Comparison of ENCODE assay signal across 11 cellular contexts in genomic region chr1:97192872-97193572, GRCh38.
A peak's percentile ranks its signal among the peaks of the same experiment; 100 is the strongest.
DNase-seq lines count a peak whose midpoint lies in the region; ATAC-seq, FAIRE-seq and TF ChIP-seq lines count a peak whose summit lies in the region.
"Had no signal": no experiment of that assay in that cellular context is flagged by ENCODE, and none has a peak within 500 bp of the region (broad histone marks: within the 10 kb centered on the region; RNA-seq: fewer than 3 reads in every experiment).

No MANE protein-coding gene starts in this region.

- FAIRE-seq in GM12891 (lab: Jason Lieb, UNC), result no peak

- H3K27ac Mint-ChIP-seq in Calu3 (ENCODE audit: unreplicated experiment), result peak overlapping the region; percentile 56

- H3K9me3 ChIP-seq in PC-9 (ENCODE audit: insufficient read depth, low read depth), result peaks cover 10% of the 10 kb centered on the region; the same call in 1 of the 2 replicates
- H3K9me3 ChIP-seq in osteoblast (ENCODE audit: low read depth, low read length), result no peaks in the 10 kb centered on the region
- H3K9me3 ChIP-seq in esophagus muscularis mucosa, result no peaks in the 10 kb centered on the region
- H3K9me3 ChIP-seq: psoas muscle had no signal

- TF ChIP-seq EP300 in esophagus muscularis mucosa (IDR thresholded peaks at IDR 0.05), result no peak

- no peaks in the 10 kb centered on the region for H3K36me3 Mint-ChIP-seq in Calu3 (ENCODE audit: insufficient read depth, unreplicated experiment)

- H3K79me2 ChIP-seq in PC-9 (ENCODE audit: low read depth) (no peaks in the 10 kb centered on the region), osteoblast (ENCODE audit: insufficient read depth, low read length) (no peaks in the 10 kb centered on the region)

- no peak for TF ChIP-seq POLR2A in GM12891 (IDR thresholded peaks at IDR 0.05; ENCODE audit: low read depth, low read length)
- TF ChIP-seq POLR2A in esophagus muscularis mucosa (IDR thresholded peaks at IDR 0.05; ENCODE audit: low read depth), result no peak

- H2AFZ ChIP-seq in PC-9, result peak overlapping the region; percentile 32; the same call in 1 of the 2 replicates
- H2AFZ ChIP-seq in osteoblast (ENCODE audit: low read length), result peak overlapping the region; percentile 39

- H3F3A ChIP-seq in PC-9 (ENCODE audit: insufficient read depth, low read depth), result peaks cover 7% of the 10 kb centered on the region; the same call in 1 of the 2 replicates

- intact Hi-C loops in Calu3 (cut with micrococcal nuclease; ENCODE audit: unreplicated experiment), result loop anchor here (2.0 kb wide), 1 partner anchor 86 kb away; no protein-coding TSS in a partner anchor
- intact Hi-C loops in PC-9 (cut with micrococcal nuclease; ENCODE audit: unreplicated experiment), result loop anchor here (2.0 to 10.0 kb wide), 3 partner anchors 228 to 858 kb away; no protein-coding TSS in a partner anchor
- intact Hi-C loops in esophagus muscularis mucosa (cut with DNase I), result no loop called here

- no peaks in the 10 kb centered on the region for H4K20me1 ChIP-seq in PC-9 (ENCODE audit: insufficient read depth)
- H4K20me1 ChIP-seq in osteoblast (ENCODE audit: insufficient read depth, low read length), result no peaks in the 10 kb centered on the region

- no peak for TF ChIP-seq CTCF in Calu3 (IDR thresholded peaks at IDR 0.05; ENCODE audit: unreplicated experiment)
- TF ChIP-seq CTCF in PC-9 (conservative IDR thresholded peaks at IDR 0.05), result no peak; the same call in 1 of the 2 replicates
- TF ChIP-seq CTCF in epithelial cell of proximal tubule (conservative IDR thresholded peaks at IDR 0.05; ENCODE audit: low read depth, low read length), result no peak
- TF ChIP-seq CTCF in osteoblast (IDR thresholded peaks at IDR 0.05; ENCODE audit: extremely low read depth, low read depth, low read length), result peak; percentile 21
- TF ChIP-seq CTCF in esophagus muscularis mucosa (IDR thresholded peaks at IDR 0.05), result no peak

- peak overlapping the region; percentile 12 for H3K4me3 Mint-ChIP-seq in Calu3 (ENCODE audit: low read depth, unreplicated experiment)

- H3K36me3 ChIP-seq in PC-9 (ENCODE audit: low read depth) (no peaks in the 10 kb centered on the region), osteoblast (ENCODE audit: insufficient read depth, low read length) (no peaks in the 10 kb centered on the region), esophagus muscularis mucosa (peaks cover 0 to 9% (median 2%) of the 10 kb centered on the region in 4 donors)

- H3K27me3 Mint-ChIP-seq in Calu3 (ENCODE audit: unreplicated experiment), result no peaks in the 10 kb centered on the region

- H3K9me2 ChIP-seq in PC-9 (ENCODE audit: insufficient read depth), result no peaks in the 10 kb centered on the region

- no peak overlapping the region for H3K4me3 ChIP-seq in PC-9
- H3K4me3 ChIP-seq in epithelial cell of proximal tubule (ENCODE audit: low read depth, low read length), result no peak overlapping the region
- peak overlapping the region; percentile 22 for H3K4me3 ChIP-seq in osteoblast (ENCODE audit: insufficient read depth, low read length)
- no peak overlapping the region for H3K4me3 ChIP-seq in esophagus muscularis mucosa
- H3K4me3 ChIP-seq: psoas muscle had no signal

- H3K9me3 Mint-ChIP-seq in Calu3 (ENCODE audit: low read depth, unreplicated experiment), result no peaks in the 10 kb centered on the region

- H3K27me3 ChIP-seq in PC-9 (ENCODE audit: insufficient read depth, low read depth) (no peaks in the 10 kb centered on the region), osteoblast (ENCODE audit: insufficient read depth, low read length) (no peaks in the 10 kb centered on the region), esophagus muscularis mucosa (no peaks in the 10 kb centered on the region)

- CTCF ChIA-PET in Calu3 (lab: Charles Lee) (interaction anchor here (1.0 kb wide), 1 partner anchor 332 kb away, joined by 11 read pairs; no protein-coding TSS in a partner anchor), PC-9 (lab: Charles Lee) (no interaction called here)

- ATAC-seq in HG02642 (IDR thresholded peaks at IDR 0.05; ENCODE audit: poor library complexity, unreplicated experiment) (no peak), GM18873 (IDR thresholded peaks at IDR 0.05; ENCODE audit: low FRiP score, unreplicated experiment) (no peak)
- ATAC-seq: psoas muscle had no signal

- peak overlapping the region; percentile 36 for H3K4me2 ChIP-seq in PC-9
- H3K4me2 ChIP-seq in osteoblast (ENCODE audit: insufficient read depth, low read length), result peak overlapping the region; percentile 63

- H3K27ac ChIP-seq in PC-9, result peak overlapping the region; percentile 60
- H3K27ac ChIP-seq in osteoblast (ENCODE audit: low read depth, low read length), result peak overlapping the region; percentile 63
- H3K27ac ChIP-seq in esophagus muscularis mucosa (replicated peaks in 1 of 4), result no peak overlapping the region
- H3K27ac ChIP-seq: psoas muscle had no signal

- H3K4me1 ChIP-seq in PC-9 (replicated peaks; ENCODE audit: insufficient read depth) (peaks cover 16% of the 10 kb centered on the region), osteoblast (ENCODE audit: insufficient read depth, low read length) (peaks cover 14% of the 10 kb centered on the region), esophagus muscularis mucosa (no peaks in the 10 kb centered on the region)
- H3K4me1 ChIP-seq: psoas muscle had no signal

- WGBS in esophagus muscularis mucosa, result 66% methylated on average over 4 of the region's 4 CpGs

- BruUV-seq in Calu3 (replicated peaks; lab: Mats Ljungman, UMichigan), result no TSS peak
- BruUV-seq in PC-9 (replicated peaks; lab: Mats Ljungman, UMichigan), result no TSS peak

- peaks cover 18% of the 10 kb centered on the region for H3K4me1 Mint-ChIP-seq in Calu3 (ENCODE audit: low read depth, unreplicated experiment)

- POLR2A ChIA-PET in PC-9 (lab: Charles Lee; ENCODE audit: unreplicated experiment), result no interaction called here

- DNase-seq in Calu3, result peak; percentile 50
- peak; percentile 68 to 96 for DNase-seq in PC-9
- peak; percentile 66 for DNase-seq in epithelial cell of proximal tubule (ENCODE audit: low read depth)
- peak; percentile 38 for DNase-seq in osteoblast (ENCODE audit: insufficient read length, low spot score, missing footprints)
- no peak for DNase-seq in GM12891 (ENCODE audit: insufficient read length, low spot score)
- DNase-seq in esophagus muscularis mucosa (ENCODE audit: extremely low spot score), result no peak
- DNase-seq: activated CD4-positive, alpha-beta T cell treated with anti-CD3 and anti-CD28 coated beads, Interleukin-2, amount 50 U/mL, for 48 hours; psoas muscle; stimulated activated CD8-positive, alpha-beta memory T cell treated with anti-CD3 and anti-CD28 coated beads, Interleukin-4, amount 100 ng/mL, for 48 hours had no signal

TF ChIP-seq in GM12891, 5 proteins besides CTCF, POLR2A, EP300 and RAD21:
- no peak for TF ChIP-seq POU2F2 (IDR thresholded peaks at IDR 0.05; ENCODE audit: low read depth, low read length)
- no peak for TF ChIP-seq SPI1 (IDR thresholded peaks at IDR 0.05; ENCODE audit: low read depth, low read length)
- no peak for TF ChIP-seq POLR2AphosphoS5 (IDR thresholded peaks at IDR 0.05; ENCODE audit: low read depth, low read length)
- TF ChIP-seq PAX5 (IDR thresholded peaks at IDR 0.05; ENCODE audit: insufficient read depth, low read length, severe bottlenecking), result no peak
- TF ChIP-seq TAF1 (IDR thresholded peaks at IDR 0.05; ENCODE audit: low read depth, low read length), result no peak

Comparison
In these comparisons a context has a peak if more than half of its experiments do, and no peak if none do; other contexts are left out.
1. DNase-seq: peak in Calu3 (single experiment), PC-9 (2 of 2), epithelial cell of proximal tubule (single experiment) and osteoblast (single experiment); none in GM12891 (single experiment) and esophagus muscularis mucosa (single experiment).
2. H3K27ac ChIP-seq: peak in PC-9 (single experiment) and osteoblast (single experiment); none in esophagus muscularis mucosa (0 of 4).